ENCODE assay signal across 9 cellular contexts in genomic region chr10:24720096-24720495, GRCh38. TPM values are rescaled to one million over a fixed set of nuclear protein-coding genes. Genes with fewer than 3 reads are reported as not detected.
DNase-seq lines count a peak whose midpoint lies in the region; ATAC-seq and TF ChIP-seq lines count a peak whose summit lies in the region.
"Had no signal": no experiment of that assay in that cellular context is flagged by ENCODE, and none has a peak within 500 bp of the region (broad histone marks: within the 10 kb centered on the region; RNA-seq: fewer than 3 reads in every experiment).

No MANE protein-coding gene starts in this region.

- no peak for TF ChIP-seq EP300 in gastroesophageal sphincter (IDR thresholded peaks at IDR 0.05)

- no peak for TF ChIP-seq POLR2A in gastroesophageal sphincter (IDR thresholded peaks at IDR 0.05)
- no peak for TF ChIP-seq POLR2A in gastrocnemius medialis (IDR thresholded peaks at IDR 0.05)
- no peak for TF ChIP-seq POLR2A in GM18505 (IDR thresholded peaks at IDR 0.05; ENCODE audit: borderline replicate concordance, extremely low read depth, insufficient read depth, insufficient read length)

- H3K27ac ChIP-seq in GM23248, result peak overlapping the region; percentile 90
- H3K27ac ChIP-seq in gastroesophageal sphincter, result no peak overlapping the region
- H3K27ac ChIP-seq in gastrocnemius medialis, result no peak overlapping the region

- intact Hi-C loops in gastrocnemius medialis (cut with DNase I; ENCODE audit: low total_unique reads), result no loop called here

- H3K4me2 ChIP-seq in GM23248 (ENCODE audit: unreplicated experiment), result peak overlapping the region; percentile 99

- 17 to 20% methylated on average over 2 of the region's 2 CpGs for WGBS in GM23248 (ENCODE audit: low coverage in 1 of 2, low lambda C conversion rate in 2 of 2, missing lambda C conversion rate in 2 of 2), 2 experiments
- 7 to 25% methylated on average over 2 of the region's 2 CpGs for WGBS in gastroesophageal sphincter (ENCODE audit: low coverage in 1 of 2), 2 donors

- no peaks in the 10 kb centered on the region for H3K9me2 ChIP-seq in GM23248 (ENCODE audit: insufficient read depth)

- H2AFZ ChIP-seq in GM23248, result no peak overlapping the region

- peaks cover 34% of the 10 kb centered on the region for H3F3A ChIP-seq in GM23248 (ENCODE audit: insufficient read depth)

- peaks cover 41% of the 10 kb centered on the region for H3K4me1 ChIP-seq in GM23248 (ENCODE audit: insufficient read depth)
- peaks cover 58% of the 10 kb centered on the region for H3K4me1 ChIP-seq in adipocyte (ENCODE audit: control insufficient read depth, insufficient read depth, low read length)
- peaks cover 3 to 71% (median 39%) of the 10 kb centered on the region in 3 donors for H3K4me1 ChIP-seq in gastroesophageal sphincter
- H3K4me1 ChIP-seq in gastrocnemius medialis, result peaks cover 59 to 68% of the 10 kb centered on the region in 2 donors

- no peaks in the 10 kb centered on the region for H4K20me1 ChIP-seq in GM23248 (ENCODE audit: insufficient read depth)

- TF ChIP-seq CTCF in gastroesophageal sphincter (IDR thresholded peaks at IDR 0.05) (no peak), gastrocnemius medialis (IDR thresholded peaks at IDR 0.05 in 4 of 5, conservative IDR thresholded peaks at IDR 0.05 in 1 of 5) (no peak)

- H3K9ac ChIP-seq in GM23248 (peak overlapping the region; percentile 95), adipocyte (ENCODE audit: low read length) (peak overlapping the region; percentile 96)

- ATAC-seq in gastroesophageal sphincter (no peak), gastrocnemius medialis (no peak), GM19035 (IDR thresholded peaks at IDR 0.05; ENCODE audit: unreplicated experiment) (no peak), GM18505 (IDR thresholded peaks at IDR 0.05; ENCODE audit: unreplicated experiment) (no peak)

- H3K4me3 ChIP-seq in GM23248, result peak overlapping the region; percentile 94
- H3K4me3 ChIP-seq in adipocyte (ENCODE audit: low read length), result peak overlapping the region; percentile 90
- H3K4me3 ChIP-seq in gastroesophageal sphincter, result peak overlapping the region; percentile 6 to 87
- H3K4me3 ChIP-seq in gastrocnemius medialis, result peak overlapping the region; percentile 69 to 89 (median 86)

- DNase-seq in GM23248 (no peak), adipocyte (ENCODE audit: low read depth) (peak; percentile 37), gastrocnemius medialis (no peak), NCI-H1105 (lab: John Stamatoyannopoulos, UW) (no peak), NCI-H345 treated with DMSO at 0.1 percent for 48 hours (lab: John Stamatoyannopoulos, UW; ENCODE audit: unreplicated experiment) (no peak)
- DNase-seq: GF-D8 had no signal

- H3K27me3 ChIP-seq in GM23248 (replicated peaks; ENCODE audit: insufficient read depth) (no peaks in the 10 kb centered on the region), adipocyte (replicated peaks; ENCODE audit: control insufficient read depth, insufficient read depth, low read length) (no peaks in the 10 kb centered on the region), gastroesophageal sphincter (no peaks in the 10 kb centered on the region), gastrocnemius medialis (no peaks in the 10 kb centered on the region)

- H3K9me3 ChIP-seq in GM23248 (ENCODE audit: low read depth), result no peaks in the 10 kb centered on the region
- no peaks in the 10 kb centered on the region for H3K9me3 ChIP-seq in adipocyte (ENCODE audit: control insufficient read depth, low read length)
- no peaks in the 10 kb centered on the region for H3K9me3 ChIP-seq in gastroesophageal sphincter
- no peaks in the 10 kb centered on the region for H3K9me3 ChIP-seq in gastrocnemius medialis

- H3K36me3 ChIP-seq in GM23248 (ENCODE audit: low read depth) (0 out of 2 replicates have a peak, but pooled peaks cover 3% of the 10 kb centered on the region), adipocyte (ENCODE audit: control insufficient read depth, insufficient read depth, low read length, severe bottlenecking) (peaks cover 5% of the 10 kb centered on the region), gastroesophageal sphincter (no peaks in the 10 kb centered on the region), gastrocnemius medialis (no peaks in the 10 kb centered on the region)

- in situ Hi-C loops in GM23248 (cut with MboI), result no loop called here
- in situ Hi-C loops in gastrocnemius medialis (cut with MboI; ENCODE audit: low sequenced_read_pairs in 4 of 4), result no loop called here

- H3K79me2 ChIP-seq in GM23248 (ENCODE audit: insufficient read depth), result peaks cover 75% of the 10 kb centered on the region

RNA-seq across cellular contexts. Expression of gene ARHGAP21, which starts 3.6 kb away (rescaled TPM):
- 95.7 and 176 TPM in 2 replicates for total RNA-seq in GM23248 (2014; rRNA removed; shearing (Covaris generic))
- polyA plus RNA-seq in GM23248 (2016; fragmentation: Nextera tagmentation; extraction: Ambion mirVana), result 26.4 and 28.7 TPM in 2 replicates
- total RNA-seq in gastroesophageal sphincter (10 to 100 TPM; 55.3 to 76.7 (median 66.4) TPM), gastrocnemius medialis (10 to 100 TPM; 35.1 to 60.5 (median 54.1) TPM)
